1 cellular context compared by ENCODE assay signal in genomic region chr4:105122334-105122733, GRCh38.
TF ChIP-seq lines count a peak whose summit lies in the region.

No MANE protein-coding gene starts in this region.

TF ChIP-seq in Ishikawa, 13 proteins besides CTCF, POLR2A, EP300 and RAD21 (continued from another document):
- TF ChIP-seq TCF12 (IDR thresholded peaks at IDR 0.05; ENCODE audit: low read depth) (no peak), REST (IDR thresholded peaks at IDR 0.05; ENCODE audit: low read depth) (no peak), MAX (IDR thresholded peaks at IDR 0.05) (no peak)
